Comparison of ENCODE assay signal across 1 cellular context in the genomic region with DNA sequence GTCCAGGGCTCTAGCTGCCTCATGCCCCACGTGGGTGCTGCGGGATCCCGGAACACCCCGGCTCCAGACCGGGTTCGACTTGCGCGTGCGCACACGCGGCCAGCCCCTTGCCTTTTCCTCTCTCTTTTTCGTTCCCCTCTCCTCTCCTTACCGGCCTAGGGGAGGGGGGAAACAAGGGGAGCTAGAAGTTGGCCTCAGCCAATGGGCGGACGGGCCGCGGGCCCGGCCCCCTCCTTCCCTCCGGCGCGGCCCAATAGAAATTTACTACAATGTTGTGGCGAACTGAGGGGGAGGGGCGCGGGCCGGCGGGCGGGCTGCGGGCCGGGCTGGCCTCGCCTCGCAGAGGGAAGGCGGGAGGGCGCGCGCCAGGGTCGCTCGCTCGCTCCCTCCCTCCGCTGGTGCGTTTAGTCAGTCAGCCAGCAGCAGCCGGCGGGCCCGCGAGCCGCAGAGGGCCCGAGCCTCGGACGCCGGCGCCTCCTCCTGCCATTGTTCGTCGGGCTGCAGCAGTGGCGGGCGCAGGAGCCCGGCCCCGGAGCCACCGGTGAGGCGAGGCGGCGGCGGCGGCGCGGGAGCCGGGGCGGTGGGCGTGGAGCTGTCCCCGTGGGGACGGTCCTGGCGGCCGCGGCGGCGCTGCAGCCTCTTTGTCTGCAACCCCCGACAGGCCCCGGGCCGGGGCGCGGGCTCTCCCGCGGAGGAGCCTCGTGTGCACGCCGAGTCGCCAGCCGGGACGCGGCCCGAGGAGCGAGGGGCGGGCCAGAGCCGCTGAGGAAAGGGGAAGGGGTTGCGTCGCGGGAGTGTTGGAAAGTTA.
A peak's percentile ranks its signal among the peaks of the same experiment; 100 is the strongest.
TF ChIP-seq lines count a peak whose summit lies in the region.

Gene EPB41, plus strand, starts transcription at position 342 of the 808 bp plus-strand sequence. CDS start 72,869 bp downstream, outside the sequence.

TF ChIP-seq in K562, 482 proteins besides CTCF, POLR2A, EP300 and RAD21 (continued from another document and continues in another):
- TF ChIP-seq GTF2F1 (IDR thresholded peaks at IDR 0.05; ENCODE audit: low read depth, low read length) (no peak), RCOR1 (IDR thresholded peaks at IDR 0.05; ENCODE audit: borderline replicate concordance in 1 of 2, low read depth in 2 of 2, low read length in 2 of 2) (peak in 1 of 2 experiments; percentile 4; a peak in 1 of 4 replicates), POLR2G (IDR thresholded peaks at IDR 0.05; ENCODE audit: low read depth, low read length) (peak; percentile 93), BRF2 (IDR thresholded peaks at IDR 0.05; ENCODE audit: borderline replicate concordance, insufficient read depth, insufficient read length) (no peak), NFYB (IDR thresholded peaks at IDR 0.05; ENCODE audit: extremely low read depth, insufficient read length) (peak; percentile 62), ETS1 (conservative IDR thresholded peaks at IDR 0.05; ENCODE audit: control insufficient read depth, low read depth, low read length) (0 out of 2 replicates have a peak, but pooled peaks have one; percentile 36), HMGN3 (IDR thresholded peaks at IDR 0.05; ENCODE audit: borderline replicate concordance, extremely low read depth, insufficient read length, low read depth, low read length) (peak; percentile 81), ZBED1 (IDR thresholded peaks at IDR 0.05) (no peak), SMARCC2 (IDR thresholded peaks at IDR 0.05; ENCODE audit: low read depth) (no peak), ZNF609 (CRISPR knock-in tag; IDR thresholded peaks at IDR 0.05; ENCODE audit: borderline replicate concordance) (peak; percentile 65; the same call in 1 of the 2 replicates), NFE2L1 (tag; IDR thresholded peaks at IDR 0.05; ENCODE audit: borderline replicate concordance, low read depth) (no peak), HNRNPL (IDR thresholded peaks at IDR 0.05; ENCODE audit: low read depth, low read length) (no peak), HDAC1 (IDR thresholded peaks at IDR 0.05) (peak in 1 of 2 experiments; percentile 92; a peak in 1 of 4 replicates), PTBP1 (IDR thresholded peaks at IDR 0.05; ENCODE audit: low read depth, low read length) (0 out of 2 replicates have a peak, but pooled peaks have one; percentile 69), TEAD4 (IDR thresholded peaks at IDR 0.05; ENCODE audit: low read length) (no peak), TEAD4 (CRISPR knock-in tag; IDR thresholded peaks at IDR 0.05; ENCODE audit: borderline replicate concordance) (no peak), RBM17 (IDR thresholded peaks at IDR 0.05; ENCODE audit: borderline replicate concordance, low read depth, low read length) (no peak)
- TF ChIP-seq, protein P1, sequence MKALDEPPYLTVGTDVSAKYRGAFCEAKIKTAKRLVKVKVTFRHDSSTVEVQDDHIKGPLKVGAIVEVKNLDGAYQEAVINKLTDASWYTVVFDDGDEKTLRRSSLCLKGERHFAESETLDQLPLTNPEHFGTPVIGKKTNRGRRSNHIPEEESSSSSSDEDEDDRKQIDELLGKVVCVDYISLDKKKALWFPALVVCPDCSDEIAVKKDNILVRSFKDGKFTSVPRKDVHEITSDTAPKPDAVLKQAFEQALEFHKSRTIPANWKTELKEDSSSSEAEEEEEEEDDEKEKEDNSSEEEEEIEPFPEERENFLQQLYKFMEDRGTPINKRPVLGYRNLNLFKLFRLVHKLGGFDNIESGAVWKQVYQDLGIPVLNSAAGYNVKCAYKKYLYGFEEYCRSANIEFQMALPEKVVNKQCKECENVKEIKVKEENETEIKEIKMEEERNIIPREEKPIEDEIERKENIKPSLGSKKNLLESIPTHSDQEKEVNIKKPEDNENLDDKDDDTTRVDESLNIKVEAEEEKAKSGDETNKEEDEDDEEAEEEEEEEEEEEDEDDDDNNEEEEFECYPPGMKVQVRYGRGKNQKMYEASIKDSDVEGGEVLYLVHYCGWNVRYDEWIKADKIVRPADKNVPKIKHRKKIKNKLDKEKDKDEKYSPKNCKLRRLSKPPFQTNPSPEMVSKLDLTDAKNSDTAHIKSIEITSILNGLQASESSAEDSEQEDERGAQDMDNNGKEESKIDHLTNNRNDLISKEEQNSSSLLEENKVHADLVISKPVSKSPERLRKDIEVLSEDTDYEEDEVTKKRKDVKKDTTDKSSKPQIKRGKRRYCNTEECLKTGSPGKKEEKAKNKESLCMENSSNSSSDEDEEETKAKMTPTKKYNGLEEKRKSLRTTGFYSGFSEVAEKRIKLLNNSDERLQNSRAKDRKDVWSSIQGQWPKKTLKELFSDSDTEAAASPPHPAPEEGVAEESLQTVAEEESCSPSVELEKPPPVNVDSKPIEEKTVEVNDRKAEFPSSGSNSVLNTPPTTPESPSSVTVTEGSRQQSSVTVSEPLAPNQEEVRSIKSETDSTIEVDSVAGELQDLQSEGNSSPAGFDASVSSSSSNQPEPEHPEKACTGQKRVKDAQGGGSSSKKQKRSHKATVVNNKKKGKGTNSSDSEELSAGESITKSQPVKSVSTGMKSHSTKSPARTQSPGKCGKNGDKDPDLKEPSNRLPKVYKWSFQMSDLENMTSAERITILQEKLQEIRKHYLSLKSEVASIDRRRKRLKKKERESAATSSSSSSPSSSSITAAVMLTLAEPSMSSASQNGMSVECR (CRISPR knock-in tag; IDR thresholded peaks at IDR 0.05): peak; percentile 86; the same call in 1 of the 2 replicates
- TF ChIP-seq, protein P2, sequence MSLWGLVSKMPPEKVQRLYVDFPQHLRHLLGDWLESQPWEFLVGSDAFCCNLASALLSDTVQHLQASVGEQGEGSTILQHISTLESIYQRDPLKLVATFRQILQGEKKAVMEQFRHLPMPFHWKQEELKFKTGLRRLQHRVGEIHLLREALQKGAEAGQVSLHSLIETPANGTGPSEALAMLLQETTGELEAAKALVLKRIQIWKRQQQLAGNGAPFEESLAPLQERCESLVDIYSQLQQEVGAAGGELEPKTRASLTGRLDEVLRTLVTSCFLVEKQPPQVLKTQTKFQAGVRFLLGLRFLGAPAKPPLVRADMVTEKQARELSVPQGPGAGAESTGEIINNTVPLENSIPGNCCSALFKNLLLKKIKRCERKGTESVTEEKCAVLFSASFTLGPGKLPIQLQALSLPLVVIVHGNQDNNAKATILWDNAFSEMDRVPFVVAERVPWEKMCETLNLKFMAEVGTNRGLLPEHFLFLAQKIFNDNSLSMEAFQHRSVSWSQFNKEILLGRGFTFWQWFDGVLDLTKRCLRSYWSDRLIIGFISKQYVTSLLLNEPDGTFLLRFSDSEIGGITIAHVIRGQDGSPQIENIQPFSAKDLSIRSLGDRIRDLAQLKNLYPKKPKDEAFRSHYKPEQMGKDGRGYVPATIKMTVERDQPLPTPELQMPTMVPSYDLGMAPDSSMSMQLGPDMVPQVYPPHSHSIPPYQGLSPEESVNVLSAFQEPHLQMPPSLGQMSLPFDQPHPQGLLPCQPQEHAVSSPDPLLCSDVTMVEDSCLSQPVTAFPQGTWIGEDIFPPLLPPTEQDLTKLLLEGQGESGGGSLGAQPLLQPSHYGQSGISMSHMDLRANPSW (CRISPR knock-in tag; IDR thresholded peaks at IDR 0.05): peak; percentile 1; the same call in 1 of the 2 replicates
- TF ChIP-seq, protein P3, sequence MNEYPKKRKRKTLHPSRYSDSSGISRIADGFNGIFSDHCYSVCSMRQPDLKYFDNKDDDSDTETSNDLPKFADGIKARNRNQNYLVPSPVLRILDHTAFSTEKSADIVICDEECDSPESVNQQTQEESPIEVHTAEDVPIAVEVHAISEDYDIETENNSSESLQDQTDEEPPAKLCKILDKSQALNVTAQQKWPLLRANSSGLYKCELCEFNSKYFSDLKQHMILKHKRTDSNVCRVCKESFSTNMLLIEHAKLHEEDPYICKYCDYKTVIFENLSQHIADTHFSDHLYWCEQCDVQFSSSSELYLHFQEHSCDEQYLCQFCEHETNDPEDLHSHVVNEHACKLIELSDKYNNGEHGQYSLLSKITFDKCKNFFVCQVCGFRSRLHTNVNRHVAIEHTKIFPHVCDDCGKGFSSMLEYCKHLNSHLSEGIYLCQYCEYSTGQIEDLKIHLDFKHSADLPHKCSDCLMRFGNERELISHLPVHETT (CRISPR knock-in tag; conservative IDR thresholded peaks at IDR 0.05 in 1 of 2, IDR thresholded peaks at IDR 0.05 in 1 of 2): peak in 1 of 2 experiments; percentile 74; a peak in 2 of 4 replicates
- TF ChIP-seq, protein P4, sequence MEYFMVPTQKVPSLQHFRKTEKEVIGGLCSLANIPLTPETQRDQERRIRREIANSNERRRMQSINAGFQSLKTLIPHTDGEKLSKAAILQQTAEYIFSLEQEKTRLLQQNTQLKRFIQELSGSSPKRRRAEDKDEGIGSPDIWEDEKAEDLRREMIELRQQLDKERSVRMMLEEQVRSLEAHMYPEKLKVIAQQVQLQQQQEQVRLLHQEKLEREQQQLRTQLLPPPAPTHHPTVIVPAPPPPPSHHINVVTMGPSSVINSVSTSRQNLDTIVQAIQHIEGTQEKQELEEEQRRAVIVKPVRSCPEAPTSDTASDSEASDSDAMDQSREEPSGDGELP (CRISPR knock-in tag; IDR thresholded peaks at IDR 0.05; ENCODE audit: borderline replicate concordance): peak; percentile 64
- TF ChIP-seq, protein P5, sequence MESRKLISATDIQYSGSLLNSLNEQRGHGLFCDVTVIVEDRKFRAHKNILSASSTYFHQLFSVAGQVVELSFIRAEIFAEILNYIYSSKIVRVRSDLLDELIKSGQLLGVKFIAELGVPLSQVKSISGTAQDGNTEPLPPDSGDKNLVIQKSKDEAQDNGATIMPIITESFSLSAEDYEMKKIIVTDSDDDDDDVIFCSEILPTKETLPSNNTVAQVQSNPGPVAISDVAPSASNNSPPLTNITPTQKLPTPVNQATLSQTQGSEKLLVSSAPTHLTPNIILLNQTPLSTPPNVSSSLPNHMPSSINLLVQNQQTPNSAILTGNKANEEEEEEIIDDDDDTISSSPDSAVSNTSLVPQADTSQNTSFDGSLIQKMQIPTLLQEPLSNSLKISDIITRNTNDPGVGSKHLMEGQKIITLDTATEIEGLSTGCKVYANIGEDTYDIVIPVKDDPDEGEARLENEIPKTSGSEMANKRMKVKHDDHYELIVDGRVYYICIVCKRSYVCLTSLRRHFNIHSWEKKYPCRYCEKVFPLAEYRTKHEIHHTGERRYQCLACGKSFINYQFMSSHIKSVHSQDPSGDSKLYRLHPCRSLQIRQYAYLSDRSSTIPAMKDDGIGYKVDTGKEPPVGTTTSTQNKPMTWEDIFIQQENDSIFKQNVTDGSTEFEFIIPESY (CRISPR knock-in tag; IDR thresholded peaks at IDR 0.05): no peak
